In genomic region chr12:81170072-81170471, GRCh38 we compare ENCODE assay signal across 17 cellular contexts.
"Had no signal": no experiment of that assay in that cellular context is flagged by ENCODE, and none has a peak within 500 bp of the region (broad histone marks: within the 10 kb centered on the region; RNA-seq: fewer than 3 reads in every experiment).

No MANE protein-coding gene starts in this region.

- H3K4me1 ChIP-seq: testis, upper lobe of right lung had no signal

- ATAC-seq: activated naive CD4-positive, alpha-beta T cell treated with anti-CD3 and anti-CD28 coated beads, Interleukin-2, amount 50 U/mL, for 72 hours; stimulated activated naive CD8-positive, alpha-beta T cell treated with anti-CD3 and anti-CD28 coated beads, Interleukin-15, amount 100 ng/mL, for 72 hours; upper lobe of right lung had no signal

- H3K9me3 ChIP-seq: testis, upper lobe of right lung had no signal

- H3K27me3 ChIP-seq: testis, upper lobe of right lung had no signal

- H3K4me3 ChIP-seq: coronary artery, testis, upper lobe of right lung had no signal

- H3K27ac ChIP-seq: coronary artery, testis, upper lobe of right lung had no signal

- DNase-seq: activated B cell treated with CpG ODN at 0.5 μM for 24 hours; activated CD4-positive, alpha-beta T cell treated with anti-CD3 and anti-CD28 coated beads, Interleukin-2, amount 50 U/mL, for 1 hour; activated effector memory CD4-positive, alpha-beta T cell treated with Interleukin-2 at 50 U/mL for 16 hours; activated T-cell treated with anti-CD3 and anti-CD28 coated beads, Interleukin-2, amount 50 U/mL, for 24 hours; caudate nucleus; effector memory CD4-positive, alpha-beta T cell; head of caudate nucleus; kidney; midbrain; retina; stimulated activated CD4-positive, alpha-beta T cell treated with anti-CD3 and anti-CD28 coated beads, Interleukin-15, amount 100 ng/mL, for 24 hours; stimulated activated CD4-positive, alpha-beta T cell treated with anti-CD3 and anti-CD28 coated beads, Interleukin-4, amount 100 ng/mL, for 4 hours; stimulated activated naive CD8-positive, alpha-beta T cell treated with anti-CD3 and anti-CD28 coated beads, Interleukin-15, amount 100 ng/mL, for 72 hours; testis; upper lobe of right lung had no signal
